11 cellular contexts compared by ENCODE assay signal in the genomic region with DNA sequence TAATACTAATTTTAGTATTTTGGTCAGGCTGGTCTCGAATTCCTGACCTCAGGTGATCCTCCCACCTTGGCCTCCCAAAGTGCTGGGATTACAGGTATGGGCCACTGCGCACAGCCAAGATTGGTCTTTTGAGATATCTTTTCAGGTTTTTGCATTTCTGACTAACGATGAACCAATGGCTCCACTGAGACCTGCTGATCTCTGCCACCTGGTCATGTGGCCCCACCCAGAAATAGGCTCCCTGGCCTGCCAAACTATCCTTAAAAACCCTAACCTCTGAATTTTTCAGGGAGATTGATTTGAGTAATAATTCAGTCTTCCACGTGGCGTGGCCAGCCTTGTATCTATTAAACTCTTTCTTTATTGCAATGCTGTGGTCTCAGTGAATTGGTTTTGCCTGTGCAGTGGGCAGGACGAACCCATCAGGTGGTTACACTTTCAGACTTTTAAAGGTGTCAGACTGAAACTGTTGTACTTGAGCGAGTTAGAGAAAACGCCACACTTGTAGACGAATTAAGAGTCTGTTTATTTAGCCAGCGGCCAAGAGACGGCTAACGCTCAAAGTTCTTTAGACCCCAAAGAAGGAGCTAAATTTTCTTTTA.
A peak's percentile ranks its signal among the peaks of the same experiment; 100 is the strongest.
DNase-seq lines count a peak whose midpoint lies in the region; ATAC-seq and TF ChIP-seq lines count a peak whose summit lies in the region.
"Had no signal": no experiment of that assay in that cellular context is flagged by ENCODE, and none has a peak within 500 bp of the region (broad histone marks: within the 10 kb centered on the region; RNA-seq: fewer than 3 reads in every experiment).

No MANE protein-coding gene starts in this region.

- no peaks in the 10 kb centered on the region for H3K9me3 Mint-ChIP-seq in stimulated activated naive B cell treated with anti-CD40 and anti-IgM and Interleukin-4, amounts not matched to agents 10 μg/mL and 1 μg/mL and 100 μg/mL, for 72 hours

- WGBS in SK-N-SH (ENCODE audit: low lambda C conversion rate): 67% methylated on average over 12 of the region's 12 CpGs

- TF ChIP-seq RAD21 in SK-N-SH (IDR thresholded peaks at IDR 0.05; ENCODE audit: low read length): no peak

- no peaks in the 10 kb centered on the region for H3K79me2 ChIP-seq in SK-N-SH (ENCODE audit: insufficient read depth)

- CTCF ChIA-PET in SK-N-SH (lab: Yijun Ruan, JAX): interaction anchor here (0.9 to 1.1 kb wide), 2 partner anchors 38 to 43 kb away, joined by 3 to 4 read pairs; no protein-coding TSS in a partner anchor

- peak overlapping the region in 1 of 2 donors; percentile 76 for H3K4me3 Mint-ChIP-seq in stimulated activated naive B cell treated with anti-CD40 and anti-IgM and Interleukin-4, amounts not matched to agents 10 μg/mL and 1 μg/mL and 100 μg/mL, for 72 hours

- peaks cover 26 to 60% of the 10 kb centered on the region in 2 donors for H3K4me1 Mint-ChIP-seq in stimulated activated naive B cell treated with anti-CD40 and anti-IgM and Interleukin-4, amounts not matched to agents 10 μg/mL and 1 μg/mL and 100 μg/mL, for 72 hours

- H4K20me1 ChIP-seq in SK-N-SH (ENCODE audit: insufficient read depth): no peaks in the 10 kb centered on the region

- no peak for TF ChIP-seq CTCF in SK-N-SH (IDR thresholded peaks at IDR 0.05)

- H3K4me2 ChIP-seq in SK-N-SH: no peak overlapping the region

- H3K4me1 ChIP-seq in SK-N-SH (ENCODE audit: control insufficient read depth in 1 of 2, insufficient read depth in 2 of 2, low read depth in 1 of 2, low read length in 1 of 2): no peaks in the 10 kb centered on the region; a peak in 1 of 4 replicates

- H3K27ac ChIP-seq in SK-N-SH (ENCODE audit: low read depth in 2 of 2, low read length in 1 of 2): no peak overlapping the region
- H3K27ac ChIP-seq: neutrophil had no signal

- H3K27me3 Mint-ChIP-seq in stimulated activated naive B cell treated with anti-CD40 and anti-IgM and Interleukin-4, amounts not matched to agents 10 μg/mL and 1 μg/mL and 100 μg/mL, for 72 hours: no peaks in the 10 kb centered on the region

- TF ChIP-seq EP300 in SK-N-SH (IDR thresholded peaks at IDR 0.05; ENCODE audit: borderline replicate concordance in 1 of 2, low read depth in 1 of 2, low read length in 1 of 2): no peak

- no peaks in the 10 kb centered on the region for H3K36me3 ChIP-seq in SK-N-SH (replicated peaks in 1 of 2; ENCODE audit: control insufficient read depth in 1 of 2, insufficient read depth in 2 of 2, low read length in 1 of 2)
- H3K36me3 ChIP-seq: neutrophil had no signal

- H3F3A ChIP-seq in SK-N-SH (replicated peaks; ENCODE audit: insufficient read depth): no peaks in the 10 kb centered on the region

- peak overlapping the region; percentile 89 for H3K27ac Mint-ChIP-seq in stimulated activated naive B cell treated with anti-CD40 and anti-IgM and Interleukin-4, amounts not matched to agents 10 μg/mL and 1 μg/mL and 100 μg/mL, for 72 hours

- H3K4me3 ChIP-seq in SK-N-SH (ENCODE audit: low read depth in 2 of 2, low read length in 1 of 2): no peak overlapping the region
- H3K4me3 ChIP-seq: K562 had no signal

- POLR2A ChIA-PET in SK-N-SH (lab: Yijun Ruan, JAX): no interaction called here

- no peak overlapping the region for H3K9ac ChIP-seq in SK-N-SH

- no peaks in the 10 kb centered on the region; the same call in 1 of the 2 replicates for H3K9me3 ChIP-seq in SK-N-SH
- H3K9me3 ChIP-seq: neutrophil had no signal

- H2AFZ ChIP-seq in SK-N-SH (ENCODE audit: low read depth): no peak overlapping the region

- no peaks in the 10 kb centered on the region for H3K36me3 Mint-ChIP-seq in stimulated activated naive B cell treated with anti-CD40 and anti-IgM and Interleukin-4, amounts not matched to agents 10 μg/mL and 1 μg/mL and 100 μg/mL, for 72 hours

- H3K27me3 ChIP-seq in SK-N-SH (ENCODE audit: insufficient read depth): no peaks in the 10 kb centered on the region; the same call in 1 of the 2 replicates

- ATAC-seq in GM19351 (IDR thresholded peaks at IDR 0.05; ENCODE audit: unreplicated experiment) (peak; percentile 91), HG02759 (IDR thresholded peaks at IDR 0.05; ENCODE audit: unreplicated experiment) (peak; percentile 81), HG03558 (IDR thresholded peaks at IDR 0.05; ENCODE audit: extremely low read depth, unreplicated experiment) (peak; percentile 54)
- ATAC-seq in stimulated activated naive B cell treated with anti-CD40 and anti-IgM and Interleukin-4, amounts not matched to agents 10 μg/mL and 1 μg/mL and 100 μg/mL, for 72 hours (replicated peaks): peak; percentile 49 to 63
- ATAC-seq: K562 had no signal

- DNase-seq in stimulated activated naive B cell treated with anti-CD40 and anti-IgM and Interleukin-4, amounts not matched to agents 10 μg/mL and 1 μg/mL and 100 μg/mL, for 72 hours: peak; percentile 34
- DNase-seq in NOMO-1 treated with dmso at 0.1 percent for 144 hours (lab: John Stamatoyannopoulos, UW; ENCODE audit: unreplicated experiment): no peak
- DNase-seq in T1000 (lab: John Stamatoyannopoulos, UW): no peak
- no peak for DNase-seq in SK-N-SH
- DNase-seq: DMS 273 treated with DMSO at 0.1 percent for 48 hours, kidney had no signal

- no peaks in the 10 kb centered on the region for H3K9me2 ChIP-seq in SK-N-SH

TF ChIP-seq in SK-N-SH, 30 proteins besides CTCF, POLR2A, EP300 and RAD21:
- TF ChIP-seq NFIC (IDR thresholded peaks at IDR 0.05; ENCODE audit: borderline replicate concordance) (no peak), YY1 (IDR thresholded peaks at IDR 0.05; ENCODE audit: low read depth) (no peak), NRF1 (IDR thresholded peaks at IDR 0.05; ENCODE audit: low read depth, low read length) (no peak)
- TF ChIP-seq, protein P1, sequence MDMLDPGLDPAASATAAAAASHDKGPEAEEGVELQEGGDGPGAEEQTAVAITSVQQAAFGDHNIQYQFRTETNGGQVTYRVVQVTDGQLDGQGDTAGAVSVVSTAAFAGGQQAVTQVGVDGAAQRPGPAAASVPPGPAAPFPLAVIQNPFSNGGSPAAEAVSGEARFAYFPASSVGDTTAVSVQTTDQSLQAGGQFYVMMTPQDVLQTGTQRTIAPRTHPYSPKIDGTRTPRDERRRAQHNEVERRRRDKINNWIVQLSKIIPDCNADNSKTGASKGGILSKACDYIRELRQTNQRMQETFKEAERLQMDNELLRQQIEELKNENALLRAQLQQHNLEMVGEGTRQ (IDR thresholded peaks at IDR 0.05; ENCODE audit: borderline replicate concordance, low read depth, low read length): no peak
- TF ChIP-seq, protein P2, sequence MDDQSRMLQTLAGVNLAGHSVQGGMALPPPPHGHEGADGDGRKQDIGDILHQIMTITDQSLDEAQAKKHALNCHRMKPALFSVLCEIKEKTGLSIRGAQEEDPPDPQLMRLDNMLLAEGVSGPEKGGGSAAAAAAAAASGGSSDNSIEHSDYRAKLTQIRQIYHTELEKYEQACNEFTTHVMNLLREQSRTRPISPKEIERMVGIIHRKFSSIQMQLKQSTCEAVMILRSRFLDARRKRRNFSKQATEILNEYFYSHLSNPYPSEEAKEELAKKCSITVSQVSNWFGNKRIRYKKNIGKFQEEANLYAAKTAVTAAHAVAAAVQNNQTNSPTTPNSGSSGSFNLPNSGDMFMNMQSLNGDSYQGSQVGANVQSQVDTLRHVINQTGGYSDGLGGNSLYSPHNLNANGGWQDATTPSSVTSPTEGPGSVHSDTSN (IDR thresholded peaks at IDR 0.05): no peak
